17 cellular contexts compared by ENCODE assay signal in the genomic region with DNA sequence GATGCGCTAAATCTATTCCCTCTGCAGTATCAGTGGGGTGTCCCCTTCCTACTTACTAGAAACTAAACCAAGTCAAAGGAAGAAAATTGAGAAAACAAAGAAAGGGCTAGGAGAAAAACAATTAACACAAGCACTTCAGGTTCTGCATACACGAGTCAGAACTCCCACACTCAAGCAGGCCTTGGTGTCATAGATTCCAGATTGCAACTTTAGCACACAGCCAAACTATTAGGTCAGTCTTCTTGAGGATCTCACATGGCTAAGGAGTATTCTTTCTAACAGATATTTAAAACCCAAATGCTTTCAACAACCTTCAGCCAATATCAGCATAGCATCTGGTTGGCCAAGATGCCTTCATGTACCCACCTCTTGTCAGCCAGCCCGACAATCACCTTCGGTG.
A peak's percentile ranks its signal among the peaks of the same experiment; 100 is the strongest.
DNase-seq lines count a peak whose midpoint lies in the region; ATAC-seq, FAIRE-seq and TF ChIP-seq lines count a peak whose summit lies in the region.
"Had no signal": no experiment of that assay in that cellular context is flagged by ENCODE, and none has a peak within 500 bp of the region (broad histone marks: within the 10 kb centered on the region; RNA-seq: fewer than 3 reads in every experiment).

No MANE protein-coding gene starts in this region.

- H3K79me1 ChIP-seq in mesenchymal stem cell (replicated peaks; ENCODE audit: low read length, poor library complexity, severe bottlenecking): no peaks in the 10 kb centered on the region

- H3K4me1 ChIP-seq in breast epithelium: no peaks in the 10 kb centered on the region
- peaks cover 4% of the 10 kb centered on the region for H3K4me1 ChIP-seq in mammary epithelial cell (ENCODE audit: insufficient read depth, low read length)
- no peaks in the 10 kb centered on the region for H3K4me1 ChIP-seq in uterus
- no peaks in the 10 kb centered on the region for H3K4me1 ChIP-seq in mesenchymal stem cell (ENCODE audit: control insufficient read depth, insufficient read depth, low read depth, low read length)
- H3K4me1 ChIP-seq: BLaER1, Caco-2 had no signal

- CTCF ChIA-PET in mammary epithelial cell (lab: Charles Lee; ENCODE audit: low non-redundant PET): no interaction called here

- 78% methylated on average over 4 of the region's 4 CpGs for WGBS in mammary epithelial cell (ENCODE audit: low coverage, missing lambda C conversion rate)
- WGBS in mesenchymal stem cell: 78% methylated on average over 3 of the region's 4 CpGs

- TF ChIP-seq POLR2A in breast epithelium (IDR thresholded peaks at IDR 0.05): no peak
- TF ChIP-seq POLR2A in uterus (IDR thresholded peaks at IDR 0.05): no peak

- no peak overlapping the region for H3K14ac ChIP-seq in mesenchymal stem cell (ENCODE audit: low read length in 2 of 2)

- no peak overlapping the region for H3K4me2 ChIP-seq in mammary epithelial cell (ENCODE audit: insufficient read depth, low read depth, low read length)
- H3K4me2 ChIP-seq in mesenchymal stem cell (ENCODE audit: low read length, poor library complexity, severe bottlenecking): no peak overlapping the region
- H3K4me2 ChIP-seq: BLaER1 had no signal

- in situ Hi-C loops in mammary epithelial cell (cut with MboI; ENCODE audit: low sequenced_read_pairs in 2 of 2): no loop called here

- no peak overlapping the region for H2AK5ac ChIP-seq in mesenchymal stem cell (ENCODE audit: low read length, severe bottlenecking)

- H3K9ac ChIP-seq in mammary epithelial cell (ENCODE audit: insufficient read depth, low read length) (no peak overlapping the region), mesenchymal stem cell (ENCODE audit: low read length) (no peak overlapping the region)
- H3K9ac ChIP-seq: BLaER1, GM23248 had no signal

- no peak overlapping the region for H3K18ac ChIP-seq in mesenchymal stem cell (ENCODE audit: low read depth in 1 of 2, low read length in 2 of 2)

- dilution Hi-C loops in mammary epithelial cell (cut with HindIII; ENCODE audit: low sequenced_read_pairs): no loop called here

- no peak for FAIRE-seq in HTR-8/SVneo (lab: Jason Lieb, UNC)
- FAIRE-seq: GM19239, H54 had no signal

- no peak overlapping the region for H4K8ac ChIP-seq in mesenchymal stem cell (ENCODE audit: low read length)

- H3K27ac ChIP-seq in breast epithelium: peak overlapping the region; percentile 42 to 76
- H3K27ac ChIP-seq in mammary epithelial cell (ENCODE audit: insufficient read depth, low read depth, low read length): no peak overlapping the region
- peak overlapping the region; percentile 57 to 67 for H3K27ac ChIP-seq in uterus
- no peak overlapping the region for H3K27ac ChIP-seq in mesenchymal stem cell (ENCODE audit: low read length, poor library complexity, severe bottlenecking)
- H3K27ac ChIP-seq: BLaER1, GM23248 had no signal

- intact Hi-C loops in breast epithelium (cut with DNase I; ENCODE audit: low total_unique reads): no loop called here
- intact Hi-C loops in mammary epithelial cell (cut with micrococcal nuclease): no loop called here
- intact Hi-C loops in sciatic nerve (cut with DNase I): no loop called here
- intact Hi-C loops in uterus (cut with DNase I; ENCODE audit: low total_unique reads): no loop called here

- H3K4ac ChIP-seq in mesenchymal stem cell (ENCODE audit: low read depth in 1 of 2, low read length in 2 of 2): no peak overlapping the region

- no peak overlapping the region for H2AFZ ChIP-seq in mammary epithelial cell (ENCODE audit: low read depth, low read length)
- no peak overlapping the region for H2AFZ ChIP-seq in mesenchymal stem cell (ENCODE audit: low read depth, low read length)
- H2AFZ ChIP-seq: GM23248 had no signal

- H3K36me3 ChIP-seq in breast epithelium (no peaks in the 10 kb centered on the region), mammary epithelial cell (ENCODE audit: insufficient read depth, low read length) (no peaks in the 10 kb centered on the region), uterus (no peaks in the 10 kb centered on the region), mesenchymal stem cell (ENCODE audit: control insufficient read depth in 1 of 2, insufficient read depth in 2 of 2, low read depth in 1 of 2, low read length in 2 of 2) (no peaks in the 10 kb centered on the region)
- H3K36me3 ChIP-seq: BLaER1 had no signal

- no peaks in the 10 kb centered on the region for H3K79me2 ChIP-seq in mammary epithelial cell (ENCODE audit: insufficient read depth, low read length)

- H4K20me1 ChIP-seq in mammary epithelial cell (ENCODE audit: insufficient read depth, low read length): no peaks in the 10 kb centered on the region
- H4K20me1 ChIP-seq: BLaER1 had no signal

- H3K23ac ChIP-seq in mesenchymal stem cell (ENCODE audit: low read length in 2 of 2): no peak overlapping the region

- no peak overlapping the region for H2BK12ac ChIP-seq in mesenchymal stem cell (ENCODE audit: low read length in 2 of 2)

- no peaks in the 10 kb centered on the region for H3K9me3 ChIP-seq in breast epithelium
- no peaks in the 10 kb centered on the region for H3K9me3 ChIP-seq in mammary epithelial cell (replicated peaks; ENCODE audit: insufficient read depth, low read length)
- no peaks in the 10 kb centered on the region for H3K9me3 ChIP-seq in uterus
- no peaks in the 10 kb centered on the region for H3K9me3 ChIP-seq in mesenchymal stem cell (ENCODE audit: control insufficient read depth, low read length)
- H3K9me3 ChIP-seq: BLaER1, Caco-2 had no signal

- peak; percentile 55 for ATAC-seq in sciatic nerve
- ATAC-seq: HCT116 had no signal

- no peak overlapping the region for H2BK15ac ChIP-seq in mesenchymal stem cell (ENCODE audit: low read depth, poor library complexity, severe bottlenecking)

- no peak overlapping the region for H4K91ac ChIP-seq in mesenchymal stem cell (ENCODE audit: low read length)

- H2BK5ac ChIP-seq in mesenchymal stem cell (ENCODE audit: low read depth, low read length, poor library complexity, severe bottlenecking): no peak overlapping the region

- H3K4me3 ChIP-seq in breast epithelium (no peak overlapping the region), mammary epithelial cell (replicated peaks in 1 of 3; ENCODE audit: insufficient read depth in 1 of 3, low read depth in 2 of 3, low read length in 3 of 3) (no peak overlapping the region), uterus (no peak overlapping the region), mesenchymal stem cell (ENCODE audit: insufficient read depth in 1 of 2, low read depth in 1 of 2, low read length in 2 of 2) (no peak overlapping the region)
- H3K4me3 ChIP-seq: BLaER1, GM23248 had no signal

- TF ChIP-seq CTCF in breast epithelium (IDR thresholded peaks at IDR 0.05) (no peak), mammary epithelial cell (conservative IDR thresholded peaks at IDR 0.05 in 1 of 2, IDR thresholded peaks at IDR 0.05 in 1 of 2; ENCODE audit: extremely low read depth in 1 of 2, insufficient read depth in 1 of 2, low read depth in 1 of 2, low read length in 2 of 2) (no peak), uterus (IDR thresholded peaks at IDR 0.05) (no peak)

- DNase-seq in breast epithelium (ENCODE audit: low spot score in 2 of 2): no peak
- no peak for DNase-seq in mammary epithelial cell
- peak; percentile 31 for DNase-seq in fibroblast of gingiva (ENCODE audit: low read depth)
- no peak for DNase-seq in sciatic nerve (ENCODE audit: low spot score)
- DNase-seq in uterus: peak in 1 of 2 donors; percentile 48
- no peak for DNase-seq in mesenchymal stem cell
- no peak for DNase-seq in HTR-8/SVneo (ENCODE audit: insufficient read length, low spot score)
- DNase-seq: 8988T; AML-193; Caco-2; CD8-positive, alpha-beta memory T cell; GF-D8; GM23248 had no signal

- H2BK120ac ChIP-seq in mesenchymal stem cell (ENCODE audit: low read depth, low read length): no peak overlapping the region

- H3K27me3 ChIP-seq in breast epithelium (no peaks in the 10 kb centered on the region), mammary epithelial cell (ENCODE audit: insufficient read depth, low read length) (no peaks in the 10 kb centered on the region), uterus (no peaks in the 10 kb centered on the region), mesenchymal stem cell (ENCODE audit: control insufficient read depth in 1 of 2, insufficient read depth in 1 of 2, low read length in 2 of 2) (peaks cover 0 to 9% of the 10 kb centered on the region in 2 experiments)
- H3K27me3 ChIP-seq: BLaER1 had no signal

- no TSS peak for BruUV-seq in mammary epithelial cell (replicated peaks; lab: Mats Ljungman, UMichigan)

Comparison
In these comparisons a context has a peak if more than half of its experiments do, and no peak if none do; other contexts are left out.
1. H3K27ac ChIP-seq: peak in breast epithelium (2 of 2) and uterus (2 of 2); none in mammary epithelial cell (single experiment) and mesenchymal stem cell (single experiment).